In the genomic region with DNA sequence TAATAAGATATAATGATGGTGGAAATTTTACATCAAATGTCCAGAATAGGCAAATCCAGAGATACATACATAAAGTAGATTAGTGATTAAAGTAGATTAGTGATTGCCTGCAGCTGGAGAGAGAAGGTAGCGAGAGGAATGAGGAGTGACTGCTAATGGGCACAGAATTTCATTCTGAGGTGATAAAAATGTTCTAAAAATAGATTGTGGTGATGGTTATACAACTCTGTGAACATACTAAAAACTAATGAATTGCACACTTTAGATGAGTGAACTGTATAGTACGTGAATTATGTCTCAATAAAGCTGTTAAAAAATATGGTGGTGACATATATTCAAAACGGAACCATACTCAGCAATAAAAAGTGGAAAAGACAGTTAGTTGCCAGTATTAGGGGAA, we compare ENCODE assay signal across 16 cellular contexts.
DNase-seq lines count a peak whose midpoint lies in the region; TF ChIP-seq lines count a peak whose summit lies in the region.
"Had no signal": no experiment of that assay in that cellular context is flagged by ENCODE, and none has a peak within 500 bp of the region (broad histone marks: within the 10 kb centered on the region; RNA-seq: fewer than 3 reads in every experiment).

No MANE protein-coding gene starts in this region.

- no peak overlapping the region for H3K9ac ChIP-seq in SK-N-MC (ENCODE audit: insufficient read length)

- 0 out of 2 replicates have a peak overlapping the region, but pooled peaks have one; percentile 48 for H3K27ac ChIP-seq in SK-N-MC
- H3K27ac ChIP-seq: C4-2B had no signal

- DNase-seq in NOMO-1 treated with DMSO at 0.1 percent for 48 hours (lab: John Stamatoyannopoulos, UW; ENCODE audit: unreplicated experiment) (peak; percentile 7), NOMO-1 treated with dmso at 0.1 percent for 144 hours (lab: John Stamatoyannopoulos, UW; ENCODE audit: unreplicated experiment) (no peak), AG10803 (ENCODE audit: low read depth) (peak; percentile 8), EH (ENCODE audit: low read depth) (peak; percentile 20), SK-N-MC (ENCODE audit: low read depth, low spot score) (no peak), NCI-H1694 (lab: John Stamatoyannopoulos, UW) (no peak)
- DNase-seq in stimulated activated naive CD4-positive, alpha-beta T cell treated with Interleukin-2 at 50 U/mL for 16 hours (lab: John Stamatoyannopoulos, UW) = no peak
- DNase-seq: AML-193; Caco-2; CD4-positive, alpha-beta T cell; DMS153; DMS79; GF-D8; HCEC 1CT had no signal

- H3K36me3 ChIP-seq in SK-N-MC (ENCODE audit: insufficient read depth, low read length) = no peaks in the 10 kb centered on the region

- H3K9me3 ChIP-seq in SK-N-MC (ENCODE audit: low read depth, low read length) = no peaks in the 10 kb centered on the region
- H3K9me3 ChIP-seq: Caco-2 had no signal

- no peak overlapping the region for H3K4me3 ChIP-seq in AG10803 (ENCODE audit: low read length)
- no peak overlapping the region for H3K4me3 ChIP-seq in SK-N-MC
- H3K4me3 ChIP-seq: GM23338 had no signal

- no peak for TF ChIP-seq CTCF in AG10803 (conservative IDR thresholded peaks at IDR 0.05; ENCODE audit: low read length)

Comparison
In these comparisons a context has a peak if more than half of its experiments do, and no peak if none do; other contexts are left out.
1. DNase-seq: peak in NOMO-1 treated with DMSO at 0.1 percent for 48 hours (single experiment), AG10803 (single experiment) and EH (single experiment); none in NOMO-1 treated with dmso at 0.1 percent for 144 hours (single experiment), SK-N-MC (single experiment), stimulated activated naive CD4-positive, alpha-beta T cell treated with Interleukin-2 at 50 U/mL for 16 hours (single experiment) and NCI-H1694 (single experiment).